In genomic region chr1:213423585-213423984, GRCh38 we compare ENCODE assay signal across 25 cellular contexts.
DNase-seq lines count a peak whose midpoint lies in the region; ATAC-seq lines count a peak whose summit lies in the region.
"Had no signal": no experiment of that assay in that cellular context is flagged by ENCODE, and none has a peak within 500 bp of the region (broad histone marks: within the 10 kb centered on the region; RNA-seq: fewer than 3 reads in every experiment).

No MANE protein-coding gene starts in this region.

- peak; percentile 41 for DNase-seq in NCI-H748 (lab: John Stamatoyannopoulos, UW; ENCODE audit: unreplicated experiment)
- no peak for DNase-seq in NCI-H748 treated with DMSO at 0.1 percent for 48 hours (lab: John Stamatoyannopoulos, UW)
- DNase-seq in NCI-H1436 treated with DMSO at 0.1 percent for 48 hours (lab: John Stamatoyannopoulos, UW) = peak; percentile 27
- DNase-seq in ecto neural progenitor cell (ENCODE audit: low spot score) = peak; percentile 63
- no peak for DNase-seq in GOT3 (lab: John Stamatoyannopoulos, UW)
- DNase-seq in kidney tubule cell (ENCODE audit: low spot score) = no peak
- DNase-seq: CD4-positive, alpha-beta memory T cell; COR-L47; DMS79; EL; GDM1; H9; Kasumi-1; MV-4-11; NCI-H1417 treated with DMSO at 0.1 percent for 48 hours; NCI-H187 treated with DMSO at 0.1 percent for 48 hours; NCI-H2171; NCI-H524 treated with DMSO at 0.1 percent for 48 hours; SHP77; T-helper 1 cell had no signal

- ATAC-seq in GM18907 (IDR thresholded peaks at IDR 0.05; ENCODE audit: unreplicated experiment) (no peak), HG02759 (IDR thresholded peaks at IDR 0.05; ENCODE audit: unreplicated experiment) (no peak)
- ATAC-seq: GM12878, HepG2, Panc1 had no signal

Comparison
In these comparisons a context has a peak if more than half of its experiments do, and no peak if none do; other contexts are left out.
1. DNase-seq: peak in NCI-H748 (single experiment), NCI-H1436 treated with DMSO at 0.1 percent for 48 hours (single experiment) and ecto neural progenitor cell (single experiment); none in NCI-H748 treated with DMSO at 0.1 percent for 48 hours (single experiment), GOT3 (single experiment) and kidney tubule cell (single experiment).